ENCODE assay signal across 8 cellular contexts in the genomic region with DNA sequence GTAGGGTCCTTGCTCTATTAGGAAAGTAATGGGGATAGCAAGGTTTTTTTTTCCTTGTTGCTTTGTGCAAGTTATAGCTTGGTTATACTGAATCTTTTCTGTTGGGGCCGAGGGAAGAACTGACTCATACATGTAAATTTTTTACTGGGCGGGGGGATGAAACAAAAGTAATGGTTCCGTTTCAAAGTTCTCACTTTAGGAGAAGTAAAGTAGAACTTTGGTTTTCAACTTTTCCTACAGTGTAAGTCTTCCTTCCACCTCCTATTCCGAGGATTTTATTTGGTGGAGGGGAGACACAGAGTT. TPM values are rescaled to one million over a fixed set of nuclear protein-coding genes. Genes with fewer than 3 reads are reported as not detected.
DNase-seq lines count a peak whose midpoint lies in the region; ATAC-seq, FAIRE-seq and TF ChIP-seq lines count a peak whose summit lies in the region.

No MANE protein-coding gene starts in this region.

- peaks cover 27% of the 10 kb centered on the region for H3K36me3 Mint-ChIP-seq in activated CD4-positive, alpha-beta T cell treated with anti-CD3 and anti-CD28 coated beads, Interleukin-2, amount 10 ng/mL, durations not matched to agents 24 days and 14 days (ENCODE audit: low read depth)

- intact Hi-C loops in activated CD4-positive, alpha-beta T cell treated with anti-CD3 and anti-CD28 coated beads, Interleukin-2, amount 10 ng/mL, durations not matched to agents 24 days and 14 days (cut with micrococcal nuclease) = loop anchor here (1.0 to 10.0 kb wide), 7 partner anchors 9 to 700 kb away; partner anchors contain the start of genes ACTR2, CEP68, SLC1A4 and UGP2

- peak overlapping the region; percentile 97 for H3K4me3 Mint-ChIP-seq in activated CD4-positive, alpha-beta T cell treated with anti-CD3 and anti-CD28 coated beads, Interleukin-2, amount 10 ng/mL, durations not matched to agents 24 days and 14 days

- H3K27me3 Mint-ChIP-seq in activated CD4-positive, alpha-beta T cell treated with anti-CD3 and anti-CD28 coated beads, Interleukin-2, amount 10 ng/mL, durations not matched to agents 24 days and 14 days = peaks cover 4% of the 10 kb centered on the region

- no peaks in the 10 kb centered on the region for H3K9me3 Mint-ChIP-seq in activated CD4-positive, alpha-beta T cell treated with anti-CD3 and anti-CD28 coated beads, Interleukin-2, amount 10 ng/mL, durations not matched to agents 24 days and 14 days

- H3K27ac Mint-ChIP-seq in activated CD4-positive, alpha-beta T cell treated with anti-CD3 and anti-CD28 coated beads, Interleukin-2, amount 10 ng/mL, durations not matched to agents 24 days and 14 days = peak overlapping the region; percentile 100

- DNase-seq in GM12891 (ENCODE audit: insufficient read length, low spot score) = no peak
- peak; percentile 81 for DNase-seq in activated CD4-positive, alpha-beta T cell treated with anti-CD3 and anti-CD28 coated beads, Interleukin-2, amount 10 ng/mL, durations not matched to agents 24 days and 14 days
- peak; percentile 3 for DNase-seq in fibroblast of gingiva (ENCODE audit: low read depth)
- DNase-seq in renal cortical epithelial cell (ENCODE audit: low read depth) = peak; percentile 53
- no peak for DNase-seq in amniotic stem cell (lab: John Stamatoyannopoulos, UW)
- DNase-seq in NCI-H1694 treated with DMSO at 0.1 percent for 48 hours (lab: John Stamatoyannopoulos, UW) = no peak

- peak; percentile 69 for TF ChIP-seq POLR2A in GM12891 (IDR thresholded peaks at IDR 0.05; ENCODE audit: low read depth, low read length)

- H3K4me1 Mint-ChIP-seq in activated CD4-positive, alpha-beta T cell treated with anti-CD3 and anti-CD28 coated beads, Interleukin-2, amount 10 ng/mL, durations not matched to agents 24 days and 14 days = peaks cover 43% of the 10 kb centered on the region

- ATAC-seq in HG03280 (IDR thresholded peaks at IDR 0.05; ENCODE audit: unreplicated experiment) = peak; percentile 20
- no peak for ATAC-seq in GM19455 (IDR thresholded peaks at IDR 0.05; ENCODE audit: unreplicated experiment)

- peak; percentile 82 for FAIRE-seq in GM12891 (lab: Jason Lieb, UNC)

TF ChIP-seq in GM12891, 5 proteins besides CTCF, POLR2A, EP300 and RAD21:
- TF ChIP-seq POLR2AphosphoS5 (IDR thresholded peaks at IDR 0.05; ENCODE audit: low read depth, low read length) (peak; percentile 32; the same call in 1 of the 2 replicates), PAX5 (IDR thresholded peaks at IDR 0.05; ENCODE audit: insufficient read depth, low read length, severe bottlenecking) (no peak), TAF1 (IDR thresholded peaks at IDR 0.05; ENCODE audit: low read depth, low read length) (peak; percentile 47; the same call in 1 of the 2 replicates), SPI1 (IDR thresholded peaks at IDR 0.05; ENCODE audit: low read depth, low read length) (no peak), POU2F2 (IDR thresholded peaks at IDR 0.05; ENCODE audit: low read depth, low read length) (peak; percentile 71)

RNA-seq across cellular contexts. Expression of gene AFTPH, which starts 1.1 kb away (rescaled TPM):
- polyA plus RNA-seq in GM12891 (2012; ENCODE audit: low read depth, missing spikeins) = 32.6 TPM
- 39.1 and 39.6 TPM in 2 replicates for total RNA-seq in activated CD4-positive, alpha-beta T cell treated with anti-CD3 and anti-CD28 coated beads, Interleukin-2, amount 10 ng/mL, durations not matched to agents 24 days and 14 days
- 53.8 and 67.2 TPM in 2 replicates for total RNA-seq in renal cortical epithelial cell

Comparison
In these comparisons a context has a peak if more than half of its experiments do, and no peak if none do; other contexts are left out.
1. DNase-seq: peak in activated CD4-positive, alpha-beta T cell treated with anti-CD3 and anti-CD28 coated beads, Interleukin-2, amount 10 ng/mL, durations not matched to agents 24 days and 14 days (single experiment), fibroblast of gingiva (single experiment) and renal cortical epithelial cell (single experiment); none in GM12891 (single experiment), amniotic stem cell (single experiment) and NCI-H1694 treated with DMSO at 0.1 percent for 48 hours (single experiment).